8 cellular contexts compared by ENCODE assay signal in genomic region chr1:15885269-15885668, GRCh38. TPM values are rescaled to one million over a fixed set of nuclear protein-coding genes. Genes with fewer than 3 reads are reported as not detected.
DNase-seq lines count a peak whose midpoint lies in the region; TF ChIP-seq lines count a peak whose summit lies in the region.

No MANE protein-coding gene starts in this region.

- DNase-seq in dorsolateral prefrontal cortex = no peak
- DNase-seq in glomerular visceral epithelial cell (ENCODE audit: extremely low spot score) = no peak
- DNase-seq in MM.1S = no peak
- DNase-seq in activated naive CD4-positive, alpha-beta T cell treated with Interleukin-2 at 50 U/mL for 16 hours = no peak
- DNase-seq in mesenteric fat pad (ENCODE audit: low spot score) = no peak

- H3K4me1 Mint-ChIP-seq in IgD-negative memory B cell = peaks cover 52 to 61% (median 52%) of the 10 kb centered on the region in 3 donors

- intact Hi-C loops in dorsolateral prefrontal cortex (cut with DNase I) = loop anchor here (5.0 kb wide), 2 partner anchors 62 to 77 kb away; no protein-coding TSS in a partner anchor

- TF ChIP-seq RAD21 in neural cell (conservative IDR thresholded peaks at IDR 0.05) = no peak

- TF ChIP-seq CTCF in dorsolateral prefrontal cortex (IDR thresholded peaks at IDR 0.05 in 54 of 56, conservative IDR thresholded peaks at IDR 0.05 in 2 of 56; ENCODE audit: low read depth in 1 of 56, partially characterized antibody in 56 of 56) = no peak
- TF ChIP-seq CTCF in neural cell (IDR thresholded peaks at IDR 0.05; ENCODE audit: poor library complexity, severe bottlenecking) = no peak
- TF ChIP-seq CTCF in MM.1S (IDR thresholded peaks at IDR 0.05; ENCODE audit: low read length) = no peak

- H3K27me3 Mint-ChIP-seq in IgD-negative memory B cell = no peaks in the 10 kb centered on the region

- peaks cover 39% of the 10 kb centered on the region for H3K4me1 ChIP-seq in ACC112 (ENCODE audit: control insufficient read depth, insufficient read depth, low read length, unreplicated experiment)
- H3K4me1 ChIP-seq in MM.1S (ENCODE audit: low read length) = peaks cover 15% of the 10 kb centered on the region

- no peaks in the 10 kb centered on the region for H3K9me2 ChIP-seq in neural cell (ENCODE audit: insufficient read depth, low read length)
- no peaks in the 10 kb centered on the region for H3K9me2 ChIP-seq in MM.1S (replicated peaks; ENCODE audit: insufficient read depth, low read length)

- H3K4me3 ChIP-seq in ACC112 (ENCODE audit: low read depth, low read length) = peak overlapping the region; percentile 70; the same call in 1 of the 2 replicates
- peak overlapping the region in 52 of 59 donors; percentile 3 to 71 (median 52) for H3K4me3 ChIP-seq in dorsolateral prefrontal cortex
- H3K4me3 ChIP-seq in neural cell (ENCODE audit: low read length) = no peak overlapping the region
- H3K4me3 ChIP-seq in MM.1S (ENCODE audit: low read length) = no peak overlapping the region

- H3K4me3 Mint-ChIP-seq in IgD-negative memory B cell = peak overlapping the region; percentile 63 to 90 (median 85)

- peaks cover 76% of the 10 kb centered on the region for H3K79me2 ChIP-seq in ACC112 (ENCODE audit: control insufficient read depth, insufficient read depth, low read length, unreplicated experiment)
- H3K79me2 ChIP-seq in neural cell (replicated peaks; ENCODE audit: insufficient read depth, low read length) = peaks cover 89% of the 10 kb centered on the region
- peaks cover 100% of the 10 kb centered on the region for H3K79me2 ChIP-seq in MM.1S (ENCODE audit: low read length)

- peaks cover 3% of the 10 kb centered on the region for H3K36me3 Mint-ChIP-seq in IgD-negative memory B cell

- no peaks in the 10 kb centered on the region for H3K9me3 Mint-ChIP-seq in IgD-negative memory B cell

- H2AFZ ChIP-seq in ACC112 (ENCODE audit: low read length, unreplicated experiment) (no peak overlapping the region), neural cell (ENCODE audit: low read depth, low read length) (no peak overlapping the region), MM.1S (ENCODE audit: low read length) (no peak overlapping the region)

- no peaks in the 10 kb centered on the region for H3K9me3 ChIP-seq in neural cell (ENCODE audit: low read length)
- no peaks in the 10 kb centered on the region for H3K9me3 ChIP-seq in MM.1S (replicated peaks; ENCODE audit: insufficient read depth, low read length)

- H3K9ac ChIP-seq in neural cell (ENCODE audit: low read length) (no peak overlapping the region), MM.1S (ENCODE audit: low read length) (no peak overlapping the region)

- no peak for TF ChIP-seq EP300 in neural cell (conservative IDR thresholded peaks at IDR 0.05; ENCODE audit: poor library complexity, severe bottlenecking)

- H3K27me3 ChIP-seq in ACC112 (ENCODE audit: insufficient read depth, low read length) (no peaks in the 10 kb centered on the region), dorsolateral prefrontal cortex (no peaks in the 10 kb centered on the region), neural cell (ENCODE audit: insufficient read depth, low read depth, low read length) (no peaks in the 10 kb centered on the region), MM.1S (replicated peaks; ENCODE audit: insufficient read depth, low read length) (no peaks in the 10 kb centered on the region)

- H3F3A ChIP-seq in neural cell (ENCODE audit: insufficient read depth, low read length, poor library complexity, severe bottlenecking) (no peaks in the 10 kb centered on the region), MM.1S (ENCODE audit: insufficient read depth, low read length) (no peaks in the 10 kb centered on the region)

- peak overlapping the region; percentile 86 to 90 (median 88) for H3K27ac Mint-ChIP-seq in IgD-negative memory B cell

- H3K27ac ChIP-seq in ACC112 (ENCODE audit: low read depth, low read length) (peak overlapping the region; percentile 98), dorsolateral prefrontal cortex (peak overlapping the region; percentile 80 to 99 (median 96)), neural cell (ENCODE audit: low read length) (peak overlapping the region; percentile 63), MM.1S (ENCODE audit: low read length) (no peak overlapping the region)

- no peaks in the 10 kb centered on the region for H3K36me3 ChIP-seq in ACC112 (ENCODE audit: insufficient read depth, low read length)
- H3K36me3 ChIP-seq in neural cell (ENCODE audit: insufficient read depth, low read length) = no peaks in the 10 kb centered on the region
- H3K36me3 ChIP-seq in MM.1S (replicated peaks; ENCODE audit: insufficient read depth, low read length) = no peaks in the 10 kb centered on the region

- H4K20me1 ChIP-seq in neural cell (ENCODE audit: insufficient read depth) (peaks cover 3% of the 10 kb centered on the region), MM.1S (ENCODE audit: insufficient read depth, low read length) (peaks cover 53% of the 10 kb centered on the region)

- H3K4me2 ChIP-seq in neural cell (ENCODE audit: low read length) = no peak overlapping the region
- no peak overlapping the region for H3K4me2 ChIP-seq in MM.1S (ENCODE audit: low read depth, low read length)

TF ChIP-seq in neural cell, 6 proteins besides CTCF, POLR2A, EP300 and RAD21:
- TF ChIP-seq MXI1 (conservative IDR thresholded peaks at IDR 0.05; ENCODE audit: poor library complexity, severe bottlenecking) (no peak), TAF1 (IDR thresholded peaks at IDR 0.05; ENCODE audit: low read depth) (no peak), EZH2 (IDR thresholded peaks at IDR 0.05; ENCODE audit: borderline replicate concordance, insufficient read depth, low read length, poor library complexity, severe bottlenecking) (no peak), POLR2AphosphoS5 (IDR thresholded peaks at IDR 0.05) (no peak), SMC3 (conservative IDR thresholded peaks at IDR 0.05; ENCODE audit: poor library complexity) (no peak), REST (IDR thresholded peaks at IDR 0.05; ENCODE audit: borderline replicate concordance) (no peak)

RNA-seq across cellular contexts. Expression of gene SPEN, which starts 37.8 kb away (rescaled TPM):
- polyA plus RNA-seq in IgD-negative memory B cell (43.2 TPM), neural cell (7.1 and 11.3 TPM in 2 replicates)
- total RNA-seq in dorsolateral prefrontal cortex (100 to 1,000 TPM in 25 of 120 experiments, 10 to 100 TPM in 95; 64.4 to 134 (median 84.8) TPM), mesenteric fat pad (92.0 TPM)
- polyA minus RNA-seq in neural cell = 92.5 and 106 TPM in 2 replicates

Comparison
In these comparisons a context has a peak if more than half of its experiments do, and no peak if none do; other contexts are left out.
1. H3K4me3 ChIP-seq: peak in ACC112 (single experiment) and dorsolateral prefrontal cortex (52 of 59); none in neural cell (single experiment) and MM.1S (single experiment).